ENCODE assay signal across 1 cellular context in the genomic region with DNA sequence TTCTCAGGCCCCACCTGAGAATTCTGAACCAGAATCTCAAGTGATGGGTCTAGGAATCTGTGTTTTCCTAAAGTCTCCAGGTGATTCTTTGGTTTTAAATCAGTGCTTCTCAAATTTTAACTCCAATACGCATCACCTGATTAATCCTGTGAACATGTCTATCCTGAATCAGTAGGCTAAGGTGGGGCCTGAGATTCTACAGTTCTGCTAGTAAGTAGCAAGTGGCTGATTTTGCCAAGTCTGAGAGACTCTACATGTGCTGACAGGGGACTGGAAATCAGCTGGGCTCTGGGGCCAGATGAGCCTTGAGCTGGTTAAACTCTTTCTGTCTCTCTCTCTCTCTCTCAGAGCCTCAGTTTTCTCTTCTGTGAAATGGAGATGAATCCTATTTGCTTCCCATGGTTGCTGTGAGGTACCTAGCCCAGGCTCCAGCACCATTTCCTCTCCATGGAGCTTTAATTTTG.
TF ChIP-seq lines count a peak whose summit lies in the region.

No MANE protein-coding gene starts in this region.

TF ChIP-seq in endothelial cell of umbilical vein, 7 proteins besides CTCF, POLR2A, EP300 and RAD21:
- TF ChIP-seq POLR2AphosphoS5 (IDR thresholded peaks at IDR 0.05; ENCODE audit: insufficient read depth, low read depth, low read length) (no peak), MAX (IDR thresholded peaks at IDR 0.05; ENCODE audit: insufficient read depth, insufficient read length) (no peak), EZH2 (IDR thresholded peaks at IDR 0.05; ENCODE audit: borderline replicate concordance, low read depth, low read length, severe bottlenecking) (no peak), FOS (IDR thresholded peaks at IDR 0.05; ENCODE audit: borderline replicate concordance, insufficient read depth, low read length) (no peak), MYC (IDR thresholded peaks at IDR 0.05; ENCODE audit: low read depth, low read length) (no peak), GATA2 (IDR thresholded peaks at IDR 0.05; ENCODE audit: insufficient read depth, insufficient read length, low read depth, low read length) (no peak), JUN (IDR thresholded peaks at IDR 0.05; ENCODE audit: borderline replicate concordance, insufficient read depth, insufficient read length, low read depth) (no peak)
